In the genomic region with DNA sequence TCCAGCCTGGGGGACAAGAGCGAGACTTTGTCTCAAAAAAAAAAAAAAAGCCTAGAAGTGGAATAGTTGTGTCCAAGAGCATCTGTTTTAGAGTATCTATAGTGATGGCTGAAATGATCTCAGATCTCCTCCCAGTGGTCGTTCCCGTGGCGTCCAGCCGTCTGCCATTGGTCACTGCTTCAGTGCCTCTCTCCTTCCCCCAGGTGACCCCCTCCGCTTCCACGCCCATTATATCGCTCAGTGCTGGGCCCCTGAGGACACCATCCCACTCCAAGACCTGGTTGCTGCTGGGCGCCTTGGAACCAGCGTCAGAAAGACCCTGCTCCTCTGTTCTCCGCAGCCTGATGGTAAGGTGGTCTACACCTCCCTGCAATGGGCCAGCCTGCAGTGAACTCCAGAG, we compare ENCODE assay signal across 1 cellular context.
TF ChIP-seq lines count a peak whose summit lies in the region.

No MANE protein-coding gene starts in this region.

TF ChIP-seq in GM23338, 12 proteins besides CTCF, POLR2A, EP300 and RAD21 (continued from another document):
- TF ChIP-seq JUNB (IDR thresholded peaks at IDR 0.05; ENCODE audit: unreplicated experiment): no peak
- no peak for TF ChIP-seq EZH2phosphoT487 (IDR thresholded peaks at IDR 0.05; ENCODE audit: unreplicated experiment)
TF ChIP-seq in GM23338: peak in this region for 0.
